Comparison of ENCODE assay signal across 30 cellular contexts in the genomic region with DNA sequence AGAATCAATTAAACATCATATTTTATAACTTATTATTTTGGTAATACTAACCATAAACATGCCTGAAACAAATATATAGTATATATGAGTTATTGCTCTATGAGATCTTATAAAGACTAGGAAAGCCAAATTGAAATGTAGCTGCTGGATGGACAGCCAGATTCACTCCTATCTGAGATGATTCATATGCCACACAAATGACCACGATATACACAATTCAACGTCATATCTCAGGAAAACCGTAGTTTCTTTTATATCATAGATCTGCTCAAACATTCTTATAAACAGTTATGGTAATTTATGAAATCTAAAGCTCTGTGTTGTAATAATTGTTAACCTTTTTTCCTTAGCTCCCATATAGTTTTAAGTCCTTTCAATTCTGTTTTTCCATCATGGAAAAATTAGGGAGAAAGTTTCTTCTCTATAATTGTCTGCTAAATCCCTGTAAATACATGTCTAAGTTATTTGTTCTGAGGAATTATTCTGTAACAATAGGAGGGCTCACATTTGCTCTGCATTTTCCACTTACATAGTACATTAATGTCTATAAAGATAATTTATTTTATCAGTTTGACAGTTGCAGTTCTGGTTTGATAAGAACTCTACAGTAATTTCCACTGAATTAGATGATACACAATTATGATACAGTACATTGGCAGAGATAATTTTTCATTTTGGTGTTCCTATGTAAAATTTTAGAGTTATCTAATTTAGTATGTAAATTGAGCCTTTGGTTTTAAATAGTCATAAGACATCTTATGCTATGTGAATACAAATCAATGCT. TPM values are rescaled to one million over a fixed set of nuclear protein-coding genes. Genes with fewer than 3 reads are reported as not detected.
DNase-seq lines count a peak whose midpoint lies in the region; ATAC-seq, FAIRE-seq and TF ChIP-seq lines count a peak whose summit lies in the region.
"Had no signal": no experiment of that assay in that cellular context is flagged by ENCODE, and none has a peak within 500 bp of the region (broad histone marks: within the 10 kb centered on the region; RNA-seq: fewer than 3 reads in every experiment).

No MANE protein-coding gene starts in this region.

- CTCF ChIA-PET in PC-3 (lab: Charles Lee), result no interaction called here

- no peaks in the 10 kb centered on the region for H3K9me3 ChIP-seq in PC-3 (ENCODE audit: low read length)
- H3K9me3 ChIP-seq: A549; BLaER1 treated with 17β-estradiol and CSF1 and Interleukin-3, amounts not matched to agents 10 nM and 100 nM had no signal

- no peaks in the 10 kb centered on the region for H3K27me3 ChIP-seq in PC-3 (ENCODE audit: low read length)
- H3K27me3 ChIP-seq: BLaER1 treated with 17β-estradiol and CSF1 and Interleukin-3, amounts not matched to agents 10 nM and 100 nM had no signal

- H3K27ac ChIP-seq in PC-3 (ENCODE audit: low read length), result no peak overlapping the region
- H3K27ac ChIP-seq: A549; BLaER1 treated with 17β-estradiol and CSF1 and Interleukin-3, amounts not matched to agents 10 nM and 100 nM; KMS-11 had no signal

- H3K4me1 ChIP-seq in PC-3 (ENCODE audit: insufficient read depth, low read length), result peaks cover 40% of the 10 kb centered on the region
- H3K4me1 ChIP-seq: BLaER1 treated with 17β-estradiol and CSF1 and Interleukin-3, amounts not matched to agents 10 nM and 100 nM had no signal

- ATAC-seq in PC-3, result no peak
- ATAC-seq: A549, GM12878, Panc1, T-cell had no signal

- no peaks in the 10 kb centered on the region for H3F3A ChIP-seq in PC-3 (ENCODE audit: low read length, unreplicated experiment)

- TF ChIP-seq CTCF in PC-3 (conservative IDR thresholded peaks at IDR 0.05; ENCODE audit: low read depth, low read length) (no peak), fibroblast of villous mesenchyme (IDR thresholded peaks at IDR 0.05; ENCODE audit: insufficient read depth, low read depth, low read length) (no peak)

- H3K36me3 ChIP-seq in PC-3 (ENCODE audit: low read depth, low read length), result no peaks in the 10 kb centered on the region
- H3K36me3 ChIP-seq: BLaER1 treated with 17β-estradiol and CSF1 and Interleukin-3, amounts not matched to agents 10 nM and 100 nM had no signal

- intact Hi-C loops in PC-3 (cut with micrococcal nuclease), result loop anchor here (5.0 kb wide), 1 partner anchor 38 kb away; no protein-coding TSS in a partner anchor

- no peak overlapping the region for H3K4me2 ChIP-seq in PC-3 (ENCODE audit: low read length)
- H3K4me2 ChIP-seq: A549; BLaER1 treated with 17β-estradiol and CSF1 and Interleukin-3, amounts not matched to agents 10 nM and 100 nM; KMS-11 had no signal

- POLR2A ChIA-PET in PC-3 (lab: Charles Lee; ENCODE audit: unreplicated experiment), result no interaction called here

- DNase-seq in HCEC 1CT (peak; percentile 24), PC-3 (peak; percentile 15), amniotic epithelial cell (ENCODE audit: low read depth) (peak; percentile 41), fibroblast of villous mesenchyme (ENCODE audit: low read depth) (peak; percentile 37), H54 (ENCODE audit: insufficient read length, low spot score) (no peak), T-helper 2 cell (no peak), NCI-H1694 (lab: John Stamatoyannopoulos, UW) (no peak), NOMO-1 (lab: John Stamatoyannopoulos, UW; ENCODE audit: unreplicated experiment in 2 of 2) (no peak)
- DNase-seq: AML-193; CD4-positive, alpha-beta T cell; DMS53; GDM1; H7; HFFc6; NCI-H1092; NCI-H1417 treated with DMSO at 0.1 percent for 48 hours; NCI-H187; NCI-H2081 treated with DMSO at 0.1 percent for 48 hours; NCI-H2171 treated with DMSO at 0.1 percent for 48 hours; NCI-H524; NCI-H748 treated with DMSO at 0.1 percent for 48 hours; NK-92 treated with Interleukin-12 subunit alpha and Interleukin-12 subunit beta, amount 100 ng/mL, for 24 hours; SIG-M5; T-cell had no signal

- TF ChIP-seq POLR2A in H54 (IDR thresholded peaks at IDR 0.05; ENCODE audit: low read depth, low read length), result no peak

- no peak overlapping the region for H3K9ac ChIP-seq in PC-3 (ENCODE audit: low read length)
- H3K9ac ChIP-seq: BLaER1 treated with 17β-estradiol and CSF1 and Interleukin-3, amounts not matched to agents 10 nM and 100 nM; KMS-11 had no signal

- no peaks in the 10 kb centered on the region for H3K79me2 ChIP-seq in PC-3 (ENCODE audit: low read length)

- H3K9me2 ChIP-seq in PC-3 (replicated peaks; ENCODE audit: low read length), result no peaks in the 10 kb centered on the region

- no peak overlapping the region for H2AFZ ChIP-seq in PC-3 (ENCODE audit: low read length)

- no TSS peak for BruUV-seq in PC-3 (replicated peaks; lab: Mats Ljungman, UMichigan)

- no peak for FAIRE-seq in H54 (lab: Jason Lieb, UNC)
- FAIRE-seq: A549, GM12878 had no signal

- no peak overlapping the region for H3K4me3 ChIP-seq in PC-3 (ENCODE audit: low read length)
- H3K4me3 ChIP-seq in fibroblast of villous mesenchyme (ENCODE audit: low read depth, low read length), result no peak overlapping the region
- H3K4me3 ChIP-seq: A549; BLaER1 treated with 17β-estradiol and CSF1 and Interleukin-3, amounts not matched to agents 10 nM and 100 nM; GM12878 had no signal

- no peaks in the 10 kb centered on the region for H4K20me1 ChIP-seq in PC-3 (ENCODE audit: low read length)
- H4K20me1 ChIP-seq: BLaER1 treated with 17β-estradiol and CSF1 and Interleukin-3, amounts not matched to agents 10 nM and 100 nM had no signal

RNA-seq across cellular contexts. Expression of a gene that starts 42.7 kb away (rescaled TPM):
- not detected in 2 replicates for total RNA-seq in PC-3 (2014; rRNA removed)
- total RNA-seq in fibroblast of villous mesenchyme, result not detected in 2 replicates
- total RNA-seq: CD4-positive, alpha-beta T cell; Daoy; H7; T-cell had no signal

Comparison
In these comparisons a context has a peak if more than half of its experiments do, and no peak if none do; other contexts are left out.
1. DNase-seq: peak in HCEC 1CT (single experiment), PC-3 (single experiment), amniotic epithelial cell (single experiment) and fibroblast of villous mesenchyme (single experiment); none in H54 (single experiment), T-helper 2 cell (0 of 5), NCI-H1694 (single experiment) and NOMO-1 (0 of 2).